13 cellular contexts compared by ENCODE assay signal in genomic region chr21:41772351-41773080, GRCh38. TPM values are rescaled to one million over a fixed set of nuclear protein-coding genes. Genes with fewer than 3 reads are reported as not detected.
DNase-seq lines count a peak whose midpoint lies in the region; ATAC-seq lines count a peak whose summit lies in the region.
"Had no signal": no experiment of that assay in that cellular context is flagged by ENCODE, and none has a peak within 500 bp of the region (broad histone marks: within the 10 kb centered on the region; RNA-seq: fewer than 3 reads in every experiment).

No MANE protein-coding gene starts in this region.

- H3K9me3 ChIP-seq in NT2/D1 (ENCODE audit: insufficient read depth, low read length) = no peaks in the 10 kb centered on the region

- peaks cover 50% of the 10 kb centered on the region for H3K27me3 ChIP-seq in NT2/D1 (ENCODE audit: insufficient read depth, insufficient read length)

- ATAC-seq in sciatic nerve (no peak), HG03442 (IDR thresholded peaks at IDR 0.05; ENCODE audit: unreplicated experiment) (no peak), GM18873 (IDR thresholded peaks at IDR 0.05; ENCODE audit: low FRiP score, unreplicated experiment) (no peak)

- H3K36me3 ChIP-seq in NT2/D1 (ENCODE audit: insufficient read depth, insufficient read length, low read length) = no peaks in the 10 kb centered on the region

- peaks cover 13% of the 10 kb centered on the region for H3K4me1 ChIP-seq in NT2/D1 (ENCODE audit: insufficient read depth, insufficient read length)

- peak; percentile 60 for DNase-seq in ELF-1 (ENCODE audit: low read depth, low spot score)
- no peak for DNase-seq in NT2/D1 (ENCODE audit: low read depth, low spot score)
- peak; percentile 88 for DNase-seq in left kidney (ENCODE audit: low read depth, low spot score)
- DNase-seq in sciatic nerve (ENCODE audit: low spot score) = peak; percentile 40
- no peak for DNase-seq in DMS53 treated with DMSO at 0.1 percent for 48 hours (lab: John Stamatoyannopoulos, UW; ENCODE audit: unreplicated experiment)
- DNase-seq: KBM-7, NCI-H1436, NCI-H2029, NCI-H2171 treated with DMSO at 0.1 percent for 48 hours, NCI-H446 treated with DMSO at 0.1 percent for 48 hours had no signal

- H3K9ac ChIP-seq in NT2/D1 (ENCODE audit: insufficient read length, low read depth) = peak overlapping the region; percentile 32

- H3K4me3 ChIP-seq in NT2/D1 (ENCODE audit: insufficient read length, low read depth) = no peak overlapping the region

- intact Hi-C loops in sciatic nerve (cut with DNase I) = no loop called here

RNA-seq across cellular contexts. Expression of gene RIPK4, which starts 5.7 kb away (rescaled TPM):
- 0.09 TPM for total RNA-seq in sciatic nerve
- total RNA-seq: G401 had no signal

Comparison
In these comparisons a context has a peak if more than half of its experiments do, and no peak if none do; other contexts are left out.
1. DNase-seq: peak in ELF-1 (single experiment), left kidney (single experiment) and sciatic nerve (single experiment); none in NT2/D1 (single experiment) and DMS53 treated with DMSO at 0.1 percent for 48 hours (single experiment).